ENCODE assay signal across 13 cellular contexts in genomic region chr2:23662941-23663729, GRCh38.
DNase-seq lines count a peak whose midpoint lies in the region; ATAC-seq, FAIRE-seq and TF ChIP-seq lines count a peak whose summit lies in the region.
"Had no signal": no experiment of that assay in that cellular context is flagged by ENCODE, and none has a peak within 500 bp of the region (broad histone marks: within the 10 kb centered on the region; RNA-seq: fewer than 3 reads in every experiment).

No MANE protein-coding gene starts in this region.

- no peaks in the 10 kb centered on the region for H4K20me1 ChIP-seq in GM23338 (replicated peaks; ENCODE audit: insufficient read depth)

- H3K79me2 ChIP-seq in GM23338 (replicated peaks; ENCODE audit: insufficient read depth): no peaks in the 10 kb centered on the region

- H3K36me3 Mint-ChIP-seq in GM23338 (ENCODE audit: low read depth) (no peaks in the 10 kb centered on the region), CD14-positive monocyte (no peaks in the 10 kb centered on the region)
- H3K36me3 Mint-ChIP-seq in CD8-positive, alpha-beta T cell: no peaks in the 10 kb centered on the region
- H3K36me3 Mint-ChIP-seq: activated naive CD8-positive, alpha-beta T cell had no signal

- H3K27me3 Mint-ChIP-seq in GM23338 (ENCODE audit: insufficient read depth, low read depth, poor library complexity): peaks cover 19% of the 10 kb centered on the region
- peaks cover 19 to 48% (median 26%) of the 10 kb centered on the region in 3 donors for H3K27me3 Mint-ChIP-seq in CD14-positive monocyte (ENCODE audit: low read depth in 3 of 3)
- peaks cover 18% of the 10 kb centered on the region for H3K27me3 Mint-ChIP-seq in CD8-positive, alpha-beta T cell (ENCODE audit: low read depth)
- H3K27me3 Mint-ChIP-seq: activated naive CD8-positive, alpha-beta T cell had no signal

- FAIRE-seq in islet of Langerhans (lab: Jason Lieb, UNC): peak; percentile 36

- no peaks in the 10 kb centered on the region for H3F3A ChIP-seq in GM23338 (replicated peaks; ENCODE audit: low read depth)

- CTCF ChIA-PET in CD8-positive, alpha-beta T cell (lab: Charles Lee): no interaction called here

- H3K4me3 Mint-ChIP-seq in GM23338: peak overlapping the region; percentile 49; the same call in 2 of the 3 replicates
- H3K4me3 Mint-ChIP-seq in CD14-positive monocyte: peak overlapping the region in 1 of 2 donors; percentile 59
- H3K4me3 Mint-ChIP-seq in CD8-positive, alpha-beta T cell: no peak overlapping the region
- H3K4me3 Mint-ChIP-seq: activated naive CD8-positive, alpha-beta T cell had no signal

- H3K9me3 ChIP-seq in CD8-positive, alpha-beta T cell (ENCODE audit: low read length): no peaks in the 10 kb centered on the region

- H3K27ac ChIP-seq in GM23338 (ENCODE audit: low read depth) (no peak overlapping the region), coronary artery (no peak overlapping the region)
- H3K27ac ChIP-seq in CD8-positive, alpha-beta T cell (ENCODE audit: low read depth, low read length): no peak overlapping the region

- H3K27ac Mint-ChIP-seq in GM23338 (no peak overlapping the region), CD14-positive monocyte (peak overlapping the region in 2 of 7 donors; percentile 31 to 33)
- no peak overlapping the region for H3K27ac Mint-ChIP-seq in CD8-positive, alpha-beta T cell
- H3K27ac Mint-ChIP-seq: activated naive CD8-positive, alpha-beta T cell had no signal

- H2AFZ ChIP-seq in GM23338: peak overlapping the region; percentile 57; the same call in 1 of the 2 replicates

- POLR2A ChIA-PET in CD8-positive, alpha-beta T cell (lab: Charles Lee): no interaction called here

- H3K4me3 ChIP-seq in GM23338: peak overlapping the region; percentile 50
- H3K4me3 ChIP-seq in coronary artery: peak overlapping the region; percentile 65
- H3K4me3 ChIP-seq in CD8-positive, alpha-beta T cell (ENCODE audit: low read depth, low read length): no peak overlapping the region

- peak overlapping the region; percentile 72 for H3K4me2 ChIP-seq in GM23338

- peaks cover 6% of the 10 kb centered on the region; the same call in 1 of the 2 replicates for H3K4me1 ChIP-seq in GM23338 (ENCODE audit: insufficient read depth)
- no peaks in the 10 kb centered on the region for H3K4me1 ChIP-seq in CD8-positive, alpha-beta T cell (ENCODE audit: insufficient read depth, low read length)

- H3K4me1 Mint-ChIP-seq in GM23338: peaks cover 10% of the 10 kb centered on the region; the same call in 2 of the 3 replicates
- peaks cover 6% of the 10 kb centered on the region for H3K4me1 Mint-ChIP-seq in CD14-positive monocyte
- H3K4me1 Mint-ChIP-seq in CD8-positive, alpha-beta T cell (ENCODE audit: low read depth): peaks cover 7% of the 10 kb centered on the region

- no peaks in the 10 kb centered on the region for H3K9me2 ChIP-seq in GM23338 (ENCODE audit: insufficient read depth)

- DNase-seq in GM23338 (ENCODE audit: low spot score) (peak; percentile 46), coronary artery (ENCODE audit: low spot score) (no peak), superior temporal gyrus (ENCODE audit: extremely low spot score) (peak; percentile 52), NCI-H2029 treated with DMSO at 0.1 percent for 48 hours (lab: John Stamatoyannopoulos, UW) (no peak), CD14-positive monocyte (ENCODE audit: low spot score) (no peak)
- no peak for DNase-seq in activated CD4-positive, alpha-beta T cell treated with anti-CD3 and anti-CD28 coated beads for 4 hours
- no peak for DNase-seq in CD8-positive, alpha-beta T cell
- DNase-seq: DMS153; NCI-H1694 treated with DMSO at 0.1 percent for 48 hours; stimulated activated CD4-positive, alpha-beta T cell treated with anti-CD3 and anti-CD28 coated beads, Interleukin-4, amount 100 ng/mL, for 1 hour had no signal

- TF ChIP-seq CTCF in GM23338 (conservative IDR thresholded peaks at IDR 0.05; ENCODE audit: low read depth in 2 of 2): no peak
- no peak for TF ChIP-seq CTCF in coronary artery (IDR thresholded peaks at IDR 0.05)
- TF ChIP-seq CTCF in CD14-positive monocyte (IDR thresholded peaks at IDR 0.05): no peak
- no peak for TF ChIP-seq CTCF in CD8-positive, alpha-beta T cell (IDR thresholded peaks at IDR 0.05)

- H3K36me3 ChIP-seq in GM23338 (ENCODE audit: insufficient read depth): no peaks in the 10 kb centered on the region
- no peaks in the 10 kb centered on the region for H3K36me3 ChIP-seq in CD8-positive, alpha-beta T cell (ENCODE audit: insufficient read depth, low read length)

- no peaks in the 10 kb centered on the region for H3K27me3 ChIP-seq in GM23338 (ENCODE audit: insufficient read depth)
- H3K27me3 ChIP-seq in CD8-positive, alpha-beta T cell (ENCODE audit: insufficient read depth, low read length): no peaks in the 10 kb centered on the region

- ATAC-seq in GM23338: peak; percentile 73
- no peak for ATAC-seq in CD8-positive, alpha-beta T cell
- ATAC-seq: HCT116 had no signal

- intact Hi-C loops in CD14-positive monocyte (cut with micrococcal nuclease): no loop called here
- intact Hi-C loops in CD8-positive, alpha-beta T cell (cut with DNase I, micrococcal nuclease): no loop called here

- no peaks in the 10 kb centered on the region for H3K9me3 Mint-ChIP-seq in GM23338
- H3K9me3 Mint-ChIP-seq in CD14-positive monocyte: peaks cover 0 to 4% (median 0%) of the 10 kb centered on the region in 7 donors
- H3K9me3 Mint-ChIP-seq in CD8-positive, alpha-beta T cell: no peaks in the 10 kb centered on the region

TF ChIP-seq in GM23338, 12 proteins besides CTCF, POLR2A, EP300 and RAD21:
- TF ChIP-seq EZH2 (IDR thresholded peaks at IDR 0.05; ENCODE audit: low read depth, unreplicated experiment): no peak
- TF ChIP-seq CREB1 (CRISPR knock-in tag; IDR thresholded peaks at IDR 0.05; ENCODE audit: low read depth): peak; percentile 55

Comparison
In these comparisons a context has a peak if more than half of its experiments do, and no peak if none do; other contexts are left out.
1. DNase-seq: peak in GM23338 (single experiment) and superior temporal gyrus (single experiment); none in coronary artery (single experiment), NCI-H2029 treated with DMSO at 0.1 percent for 48 hours (single experiment), activated CD4-positive, alpha-beta T cell treated with anti-CD3 and anti-CD28 coated beads for 4 hours (0 of 2), CD14-positive monocyte (single experiment) and CD8-positive, alpha-beta T cell (0 of 7).